2 cellular contexts compared by ENCODE assay signal in the genomic region with DNA sequence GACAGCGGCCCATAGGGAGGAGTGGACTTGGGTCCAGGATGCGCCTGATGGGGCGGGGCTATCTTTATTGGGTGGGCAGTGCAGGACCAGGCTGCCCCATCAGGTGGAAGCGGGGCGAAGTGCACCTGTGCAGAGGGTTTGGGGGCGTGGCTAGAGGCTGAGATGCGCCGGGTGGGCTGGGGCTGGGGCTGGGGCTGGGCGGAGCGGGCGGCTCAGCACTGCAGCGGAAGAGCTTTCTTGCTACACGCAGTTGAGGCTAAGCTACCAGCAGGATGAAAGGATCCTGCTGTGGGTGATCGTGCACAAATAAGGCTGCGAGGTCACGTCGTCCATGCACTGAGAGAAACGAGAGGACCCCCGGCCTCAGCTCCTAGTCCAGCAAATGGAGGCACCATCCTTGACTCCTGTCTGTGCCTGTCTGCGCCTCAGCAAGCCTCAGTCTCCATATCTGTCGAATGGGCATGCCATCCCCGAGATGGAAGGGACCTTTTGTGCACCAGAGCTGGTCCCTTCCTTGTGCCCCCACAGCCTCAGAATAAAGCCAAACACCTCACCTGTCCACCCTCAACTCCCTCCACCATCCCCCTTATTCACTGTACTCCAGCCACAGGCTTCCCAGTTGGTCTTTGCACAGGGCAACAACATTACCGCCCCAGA.
A peak's percentile ranks its signal among the peaks of the same experiment; 100 is the strongest.
TF ChIP-seq lines count a peak whose summit lies in the region.

No MANE protein-coding gene starts in this region.

TF ChIP-seq in IMR-90, 13 proteins besides CTCF, POLR2A, EP300 and RAD21 (continued from another document):
- TF ChIP-seq ELK1 (IDR thresholded peaks at IDR 0.05; ENCODE audit: borderline replicate concordance, low read depth, low read length): no peak
- TF ChIP-seq CEBPB (IDR thresholded peaks at IDR 0.05; ENCODE audit: low read depth, low read length): no peak
- TF ChIP-seq FOS (IDR thresholded peaks at IDR 0.05; ENCODE audit: low read depth, low read length): no peak
- no peak for TF ChIP-seq RFX5 (IDR thresholded peaks at IDR 0.05; ENCODE audit: low read depth, low read length)
- TF ChIP-seq SMC3 (IDR thresholded peaks at IDR 0.05; ENCODE audit: low read depth, low read length): no peak

TF ChIP-seq in WTC11, 78 proteins besides CTCF, POLR2A, EP300 and RAD21 (continued from another document):
- TF ChIP-seq IRF1 (CRISPR knock-in tag; IDR thresholded peaks at IDR 0.05): no peak
- no peak for TF ChIP-seq E2F4 (CRISPR knock-in tag; IDR thresholded peaks at IDR 0.05; ENCODE audit: borderline replicate concordance, low read depth)
- no peak for TF ChIP-seq ZNF281 (CRISPR knock-in tag; IDR thresholded peaks at IDR 0.05)
- no peak for TF ChIP-seq KAT7 (CRISPR knock-in tag; IDR thresholded peaks at IDR 0.05; ENCODE audit: borderline replicate concordance)
- TF ChIP-seq SP1 (CRISPR knock-in tag; conservative IDR thresholded peaks at IDR 0.05): 0 out of 2 replicates have a peak, but pooled peaks have one; percentile 23
- TF ChIP-seq MAX (CRISPR knock-in tag; IDR thresholded peaks at IDR 0.05): peak; percentile 31; the same call in 1 of the 2 replicates
- TF ChIP-seq GTF2I (CRISPR knock-in tag; conservative IDR thresholded peaks at IDR 0.05): peak; percentile 99
